In genomic region chr1:222631611-222632208, GRCh38 we compare ENCODE assay signal across 1 cellular context.
TF ChIP-seq lines count a peak whose summit lies in the region.

No MANE protein-coding gene starts in this region.

TF ChIP-seq in IMR-90, 13 proteins besides CTCF, POLR2A, EP300 and RAD21:
- TF ChIP-seq ELK1 (IDR thresholded peaks at IDR 0.05; ENCODE audit: borderline replicate concordance, low read depth, low read length) (no peak), MXI1 (IDR thresholded peaks at IDR 0.05; ENCODE audit: borderline replicate concordance, low read depth, low read length) (no peak), SMC3 (IDR thresholded peaks at IDR 0.05; ENCODE audit: low read depth, low read length) (no peak), RCOR1 (IDR thresholded peaks at IDR 0.05; ENCODE audit: insufficient replicate concordance, low read length) (no peak), CEBPB (IDR thresholded peaks at IDR 0.05; ENCODE audit: low read depth, low read length) (no peak), RFX5 (IDR thresholded peaks at IDR 0.05; ENCODE audit: low read depth, low read length) (no peak), MAFK (IDR thresholded peaks at IDR 0.05; ENCODE audit: low read depth, low read length) (no peak), USF2 (IDR thresholded peaks at IDR 0.05; ENCODE audit: low read depth, low read length) (no peak), MAZ (IDR thresholded peaks at IDR 0.05; ENCODE audit: borderline replicate concordance, low read depth, low read length) (no peak), BHLHE40 (IDR thresholded peaks at IDR 0.05; ENCODE audit: low read depth, low read length) (no peak), NFE2L2 (IDR thresholded peaks at IDR 0.05; ENCODE audit: low read depth, low read length) (no peak), CHD1 (IDR thresholded peaks at IDR 0.05; ENCODE audit: low read depth, low read length) (no peak), FOS (IDR thresholded peaks at IDR 0.05; ENCODE audit: low read depth, low read length) (no peak)
